ENCODE assay signal across 8 cellular contexts in the genomic region with DNA sequence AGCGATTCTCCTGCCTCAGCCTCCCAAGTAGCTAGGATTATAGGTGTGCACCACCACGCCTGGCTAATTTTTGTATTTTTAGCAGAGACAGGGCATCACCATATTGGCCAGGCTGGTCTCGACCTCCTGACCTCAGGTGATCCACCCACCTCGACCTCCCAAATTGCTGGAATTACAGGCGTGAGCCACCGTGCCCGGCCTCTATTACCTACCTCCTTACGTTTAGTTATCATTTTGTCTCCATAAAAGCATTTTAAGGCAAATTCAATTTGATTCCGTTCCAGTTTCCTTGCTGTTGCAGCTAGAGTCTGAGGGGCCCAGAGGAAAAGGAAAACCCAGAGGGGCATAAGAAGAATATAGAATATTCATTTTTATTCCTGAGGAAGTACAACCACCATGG. TPM values are rescaled to one million over a fixed set of nuclear protein-coding genes. Genes with fewer than 3 reads are reported as not detected.
DNase-seq lines count a peak whose midpoint lies in the region; ATAC-seq, FAIRE-seq and TF ChIP-seq lines count a peak whose summit lies in the region.

No MANE protein-coding gene starts in this region.

- H3K9me3 ChIP-seq in H9 (ENCODE audit: control insufficient read depth, low read depth, low read length) (no peaks in the 10 kb centered on the region), right cardiac atrium (ENCODE audit: control insufficient read depth, low read length) (no peaks in the 10 kb centered on the region), smooth muscle cell (replicated peaks; ENCODE audit: low read depth) (no peaks in the 10 kb centered on the region)

- no peak overlapping the region for H3K56ac ChIP-seq in H9 (ENCODE audit: insufficient read length, low read depth, low read length)

- no CpG with 5 or more reads among the region's 9 CpGs for WGBS in H9 (ENCODE audit: extremely low coverage, insufficient read length, low lambda C conversion rate)
- WGBS in right cardiac atrium, result 80% methylated on average over 9 of the region's 9 CpGs
- 88% methylated on average over 9 of the region's 9 CpGs for WGBS in smooth muscle cell (ENCODE audit: low lambda C conversion rate)

- peak overlapping the region; percentile 76 for H3K4me3 ChIP-seq in right cardiac atrium (ENCODE audit: low read length)
- H3K4me3 ChIP-seq in smooth muscle cell, result peak overlapping the region; percentile 94

- H3K27ac ChIP-seq in H9 (ENCODE audit: insufficient read length, low read depth, low read length) (no peak overlapping the region), right cardiac atrium (ENCODE audit: low read length) (peak overlapping the region; percentile 36), smooth muscle cell (ENCODE audit: low read depth) (peak overlapping the region; percentile 66)

- H3K36me3 ChIP-seq in smooth muscle cell (ENCODE audit: low read depth), result no peaks in the 10 kb centered on the region

- no peak overlapping the region for H2BK5ac ChIP-seq in H9 (ENCODE audit: insufficient read length, low read length)

- intact Hi-C loops in right cardiac atrium (cut with DNase I), result no loop called here

- 0 out of 2 replicates have a peak, but pooled peaks cover 2% of the 10 kb centered on the region for H3K27me3 Mint-ChIP-seq in H9 (ENCODE audit: low read depth)
- H3K27me3 Mint-ChIP-seq in activated CD4-positive, alpha-beta memory T cell treated with anti-CD3 and anti-CD28 coated beads, Interleukin-2, amount 10 ng/mL, durations not matched to agents 7 days and 5 days, result no peaks in the 10 kb centered on the region

- DNase-seq in H9, result no peak
- DNase-seq in activated CD4-positive, alpha-beta memory T cell treated with anti-CD3 and anti-CD28 coated beads, Interleukin-2, amount 10 ng/mL, durations not matched to agents 7 days and 5 days, result no peak
- DNase-seq in right cardiac atrium, result peak; percentile 13 to 43 (median 35)
- no peak for DNase-seq in smooth muscle cell (lab: John Stamatoyannopoulos, UW; ENCODE audit: unreplicated experiment)
- DNase-seq in NCI-H748 (lab: John Stamatoyannopoulos, UW; ENCODE audit: unreplicated experiment), result no peak
- no peak for DNase-seq in DMS153 treated with DMSO at 0.1 percent for 48 hours (lab: John Stamatoyannopoulos, UW; ENCODE audit: unreplicated experiment)
- no peak for DNase-seq in GM19239 (ENCODE audit: insufficient read length, low spot score)
- no peak for DNase-seq in cerebellum (ENCODE audit: low spot score)

- H2AFZ ChIP-seq in H9 (ENCODE audit: low read length), result peak overlapping the region; percentile 100
- H2AFZ ChIP-seq in smooth muscle cell (ENCODE audit: low read depth), result peak overlapping the region; percentile 94

- no peak overlapping the region for H3K18ac ChIP-seq in H9 (ENCODE audit: insufficient read length, low read depth, low read length)

- no peak for ATAC-seq in right cardiac atrium

- H4K8ac ChIP-seq in H9 (replicated peaks; ENCODE audit: insufficient read length, low read depth, low read length), result no peak overlapping the region

- peaks cover 5% of the 10 kb centered on the region for H3K79me1 ChIP-seq in H9 (ENCODE audit: insufficient read depth, low read depth, low read length, poor library complexity, severe bottlenecking)

- no peak overlapping the region for H2BK20ac ChIP-seq in H9 (ENCODE audit: low read depth, low read length, poor library complexity, severe bottlenecking)

- H3K23me2 ChIP-seq in H9 (ENCODE audit: insufficient read length, low read depth, low read length, poor library complexity, severe bottlenecking), result peaks cover 3% of the 10 kb centered on the region

- H3K4me3 Mint-ChIP-seq in H9, result peak overlapping the region; percentile 100; a peak in 3 of 5 replicates
- peak overlapping the region; percentile 99 for H3K4me3 Mint-ChIP-seq in activated CD4-positive, alpha-beta memory T cell treated with anti-CD3 and anti-CD28 coated beads, Interleukin-2, amount 10 ng/mL, durations not matched to agents 7 days and 5 days

- H2BK12ac ChIP-seq in H9 (ENCODE audit: insufficient read length, low read depth, low read length), result no peak overlapping the region

- H3K9me3 Mint-ChIP-seq in H9, result no peaks in the 10 kb centered on the region; a peak in 1 of 5 replicates
- no peaks in the 10 kb centered on the region for H3K9me3 Mint-ChIP-seq in activated CD4-positive, alpha-beta memory T cell treated with anti-CD3 and anti-CD28 coated beads, Interleukin-2, amount 10 ng/mL, durations not matched to agents 7 days and 5 days

- H3K4me1 ChIP-seq in H9 (ENCODE audit: insufficient read depth, low read length) (peaks cover 4% of the 10 kb centered on the region; the same call in 1 of the 2 replicates), right cardiac atrium (ENCODE audit: control insufficient read depth, insufficient read depth, low read length) (peaks cover 8% of the 10 kb centered on the region), smooth muscle cell (ENCODE audit: low read depth) (peaks cover 3% of the 10 kb centered on the region)

- peaks cover 6 to 16% (median 16%) of the 10 kb centered on the region in 3 experiments; a peak in 6 of 7 replicates for H3K36me3 Mint-ChIP-seq in H9 (ENCODE audit: insufficient read depth in 1 of 3, low read depth in 3 of 3)
- peaks cover 13% of the 10 kb centered on the region for H3K36me3 Mint-ChIP-seq in activated CD4-positive, alpha-beta memory T cell treated with anti-CD3 and anti-CD28 coated beads, Interleukin-2, amount 10 ng/mL, durations not matched to agents 7 days and 5 days (ENCODE audit: low read depth)

- H4K5ac ChIP-seq in H9 (ENCODE audit: insufficient read length, low read depth, low read length), result no peak overlapping the region

- no peaks in the 10 kb centered on the region for H3F3A ChIP-seq in smooth muscle cell (ENCODE audit: low read depth)

- POLR2A ChIA-PET in activated CD4-positive, alpha-beta memory T cell treated with anti-CD3 and anti-CD28 coated beads, Interleukin-2, amount 10 ng/mL, durations not matched to agents 7 days and 5 days (lab: Charles Lee), result interaction anchor here (1.0 to 2.8 kb wide), 8 partner anchors 11 to 1206 kb away, joined by 3 to 28 read pairs (median 4); partner anchors contain the start of genes ATM, C11orf65, CUL5 and CWF19L2

- H3T11ph ChIP-seq in H9 (ENCODE audit: low read length), result no peak overlapping the region

- H3K14ac ChIP-seq in H9 (ENCODE audit: insufficient read depth, low read length), result no peak overlapping the region

- FAIRE-seq in GM19239 (lab: Jason Lieb, UNC), result no peak

- TF ChIP-seq CTCF in H9 (conservative IDR thresholded peaks at IDR 0.05) (no peak), smooth muscle cell (IDR thresholded peaks at IDR 0.05; ENCODE audit: borderline replicate concordance, insufficient read depth, poor library complexity, severe bottlenecking) (no peak)

- H3K79me2 ChIP-seq in H9 (ENCODE audit: insufficient read depth, low read length) (peaks cover 29% of the 10 kb centered on the region; the same call in 1 of the 2 replicates), smooth muscle cell (ENCODE audit: low read depth) (peaks cover 32% of the 10 kb centered on the region)

- H3K4ac ChIP-seq in H9 (ENCODE audit: low read depth, low read length), result no peak overlapping the region

- peak overlapping the region; percentile 4 for H3K9ac ChIP-seq in H9 (ENCODE audit: extremely low read depth, insufficient read length, low read length)
- H3K9ac ChIP-seq in smooth muscle cell (ENCODE audit: low read depth), result peak overlapping the region; percentile 81

- H3K4me1 Mint-ChIP-seq in H9, result peaks cover 14 to 15% of the 10 kb centered on the region in 2 experiments
- peaks cover 32% of the 10 kb centered on the region for H3K4me1 Mint-ChIP-seq in activated CD4-positive, alpha-beta memory T cell treated with anti-CD3 and anti-CD28 coated beads, Interleukin-2, amount 10 ng/mL, durations not matched to agents 7 days and 5 days

- H4K20me1 ChIP-seq in H9 (ENCODE audit: control insufficient read depth, insufficient read depth, insufficient read length) (no peaks in the 10 kb centered on the region), smooth muscle cell (ENCODE audit: low read depth) (no peaks in the 10 kb centered on the region)

- CTCF ChIA-PET in activated CD4-positive, alpha-beta memory T cell treated with anti-CD3 and anti-CD28 coated beads, Interleukin-2, amount 10 ng/mL, durations not matched to agents 7 days and 5 days (lab: Charles Lee), result interaction anchor here (0.6 to 4.4 kb wide), 8 partner anchors 8 to 655 kb away, joined by 3 to 27 read pairs (median 4); partner anchors contain the start of gene CUL5

- H4K91ac ChIP-seq in H9 (ENCODE audit: insufficient read length, low read depth, low read length), result no peak overlapping the region

- H2AK5ac ChIP-seq in H9 (ENCODE audit: insufficient read length, low read length), result no peak overlapping the region

- H3K27me3 ChIP-seq in H9 (ENCODE audit: insufficient read depth, low read length), result no peaks in the 10 kb centered on the region
- no peaks in the 10 kb centered on the region for H3K27me3 ChIP-seq in right cardiac atrium (ENCODE audit: control insufficient read depth, insufficient read depth)
- H3K27me3 ChIP-seq in smooth muscle cell (ENCODE audit: low read depth), result no peaks in the 10 kb centered on the region

- no peak overlapping the region for H3K23ac ChIP-seq in H9 (ENCODE audit: insufficient read length, low read depth, low read length)

- H3K4me2 ChIP-seq in H9 (ENCODE audit: insufficient read depth, insufficient read length, low read length) (peak overlapping the region; percentile 63), smooth muscle cell (peak overlapping the region; percentile 83)

- H2BK120ac ChIP-seq in H9 (ENCODE audit: low read depth, low read length, poor library complexity, severe bottlenecking), result no peak overlapping the region

- no peak overlapping the region for H2BK15ac ChIP-seq in H9 (ENCODE audit: low read depth, low read length)

- H3K27ac Mint-ChIP-seq in H9, result no peak overlapping the region
- H3K27ac Mint-ChIP-seq in activated CD4-positive, alpha-beta memory T cell treated with anti-CD3 and anti-CD28 coated beads, Interleukin-2, amount 10 ng/mL, durations not matched to agents 7 days and 5 days, result peak overlapping the region; percentile 66

RNA-seq across cellular contexts. Expression of gene DDX10, which starts 0.6 kb away (rescaled TPM):
- total RNA-seq in H9 (2021) (46.2 and 48.3 TPM in 2 replicates), right cardiac atrium (10 to 100 TPM; 14.8 to 20.2 (median 15.3) TPM), smooth muscle cell (15.7 and 20.5 TPM in 2 replicates), cerebellum (26.2 TPM)
- total RNA-seq in activated CD4-positive, alpha-beta memory T cell treated with anti-CD3 and anti-CD28 coated beads, Interleukin-2, amount 10 ng/mL, durations not matched to agents 7 days and 5 days, result 10 to 100 TPM; 20.5 to 23.2 TPM
- polyA plus RNA-seq in right cardiac atrium (13.2 TPM), smooth muscle cell (7.3 and 10.7 TPM in 2 replicates)

Comparison
In these comparisons a context has a peak if more than half of its experiments do, and no peak if none do; other contexts are left out.
1. DNase-seq: peak in right cardiac atrium (3 of 3); none in H9 (single experiment), activated CD4-positive, alpha-beta memory T cell treated with anti-CD3 and anti-CD28 coated beads, Interleukin-2, amount 10 ng/mL, durations not matched to agents 7 days and 5 days (single experiment), smooth muscle cell (single experiment), NCI-H748 (single experiment), DMS153 treated with DMSO at 0.1 percent for 48 hours (single experiment), GM19239 (single experiment) and cerebellum (single experiment).